Comparison of ENCODE assay signal across 9 cellular contexts in genomic region chr3:149009732-149010131, GRCh38. TPM values are rescaled to one million over a fixed set of nuclear protein-coding genes. Genes with fewer than 3 reads are reported as not detected.
DNase-seq lines count a peak whose midpoint lies in the region; ATAC-seq and TF ChIP-seq lines count a peak whose summit lies in the region.
"Had no signal": no experiment of that assay in that cellular context is flagged by ENCODE, and none has a peak within 500 bp of the region (broad histone marks: within the 10 kb centered on the region; RNA-seq: fewer than 3 reads in every experiment).

No MANE protein-coding gene starts in this region.

- H4K8ac ChIP-seq in H9 (replicated peaks; ENCODE audit: insufficient read length, low read depth, low read length): no peak overlapping the region

- H3K4me1 ChIP-seq in right atrium auricular region (peaks cover 0 to 20% of the 10 kb centered on the region in 2 donors), thoracic aorta (ENCODE audit: control insufficient read depth in 1 of 2, low read depth in 2 of 2) (peaks cover 29 to 57% of the 10 kb centered on the region in 2 donors), H9 (ENCODE audit: insufficient read depth, low read length) (no peaks in the 10 kb centered on the region)
- H3K4me1 ChIP-seq: foreskin keratinocyte had no signal

- H3K14ac ChIP-seq in H9 (ENCODE audit: insufficient read depth, low read length): no peak overlapping the region

- H4K20me1 ChIP-seq in H9 (ENCODE audit: control insufficient read depth, insufficient read depth, insufficient read length): no peaks in the 10 kb centered on the region

- peaks cover 22% of the 10 kb centered on the region for H3K4me1 Mint-ChIP-seq in activated T-helper 2 cell treated with anti-CD3 and anti-CD28 coated beads, Interferon-gamma antibody, Interleukin-2, Interleukin-4, amounts not matched to agents 10 μg/mL and 5 μg/mL and 100 μg/mL, durations not matched to agents 14 hours and 24 hours and 36 hours (ENCODE audit: low read depth)
- peaks cover 8 to 9% of the 10 kb centered on the region in 2 experiments for H3K4me1 Mint-ChIP-seq in H9

- peak overlapping the region; percentile 67 for H3K27ac Mint-ChIP-seq in activated T-helper 2 cell treated with anti-CD3 and anti-CD28 coated beads, Interferon-gamma antibody, Interleukin-2, Interleukin-4, amounts not matched to agents 10 μg/mL and 5 μg/mL and 100 μg/mL, durations not matched to agents 14 hours and 24 hours and 36 hours
- H3K27ac Mint-ChIP-seq in H9: no peak overlapping the region; a peak in 1 of 7 replicates

- no peaks in the 10 kb centered on the region for H3K27me3 Mint-ChIP-seq in activated T-helper 2 cell treated with anti-CD3 and anti-CD28 coated beads, Interferon-gamma antibody, Interleukin-2, Interleukin-4, amounts not matched to agents 10 μg/mL and 5 μg/mL and 100 μg/mL, durations not matched to agents 14 hours and 24 hours and 36 hours (ENCODE audit: low read depth)
- no peaks in the 10 kb centered on the region for H3K27me3 Mint-ChIP-seq in H9 (ENCODE audit: low read depth)

- no peak overlapping the region for H3K56ac ChIP-seq in H9 (ENCODE audit: insufficient read length, low read depth, low read length)

- H3K9me3 ChIP-seq in right atrium auricular region: no peaks in the 10 kb centered on the region
- H3K9me3 ChIP-seq in thoracic aorta: no peaks in the 10 kb centered on the region
- H3K9me3 ChIP-seq in H9 (ENCODE audit: control insufficient read depth, low read depth, low read length): no peaks in the 10 kb centered on the region

- no peak overlapping the region for H3K18ac ChIP-seq in H9 (ENCODE audit: insufficient read length, low read depth, low read length)

- H3K27me3 ChIP-seq in right atrium auricular region: no peaks in the 10 kb centered on the region
- no peaks in the 10 kb centered on the region for H3K27me3 ChIP-seq in thoracic aorta (replicated peaks; ENCODE audit: insufficient read depth)
- no peaks in the 10 kb centered on the region for H3K27me3 ChIP-seq in H9 (ENCODE audit: insufficient read depth, low read length)
- H3K27me3 ChIP-seq: foreskin keratinocyte had no signal

- H3K4ac ChIP-seq in H9 (ENCODE audit: low read depth, low read length): no peak overlapping the region

- intact Hi-C loops in left cardiac atrium (cut with DNase I): no loop called here
- intact Hi-C loops in activated T-helper 2 cell treated with anti-CD3 and anti-CD28 coated beads, Interferon-gamma antibody, Interleukin-2, Interleukin-4, amounts not matched to agents 10 μg/mL and 5 μg/mL and 100 μg/mL, durations not matched to agents 14 hours and 24 hours and 36 hours (cut with micrococcal nuclease): loop anchor here (2.0 kb wide), 1 partner anchor 19 kb away; the partner anchor contains the start of gene GYG1

- no peak overlapping the region for H3K27ac ChIP-seq in right atrium auricular region
- peak overlapping the region; percentile 32 to 81 for H3K27ac ChIP-seq in thoracic aorta
- H3K27ac ChIP-seq in H9 (ENCODE audit: insufficient read length, low read depth, low read length): no peak overlapping the region
- H3K27ac ChIP-seq: foreskin keratinocyte had no signal

- no peak overlapping the region for H2BK20ac ChIP-seq in H9 (ENCODE audit: low read depth, low read length, poor library complexity, severe bottlenecking)

- H3K79me1 ChIP-seq in H9 (ENCODE audit: insufficient read depth, low read depth, low read length, poor library complexity, severe bottlenecking): no peaks in the 10 kb centered on the region

- peaks cover 72% of the 10 kb centered on the region for H3K36me3 ChIP-seq in right atrium auricular region
- H3K36me3 ChIP-seq in thoracic aorta: peaks cover 19% of the 10 kb centered on the region

- DNase-seq in left cardiac atrium (no peak), right atrium auricular region (ENCODE audit: low spot score) (no peak), thoracic aorta (ENCODE audit: low spot score) (no peak), H9 (no peak), T1000 (lab: John Stamatoyannopoulos, UW) (no peak), NCI-H2029 (lab: John Stamatoyannopoulos, UW) (no peak)
- DNase-seq in activated T-helper 2 cell treated with anti-CD3 and anti-CD28 coated beads, Interferon-gamma antibody, Interleukin-2, Interleukin-4, amounts not matched to agents 10 μg/mL and 5 μg/mL and 100 μg/mL, durations not matched to agents 14 hours and 24 hours and 36 hours (ENCODE audit: low spot score): peak; percentile 30
- DNase-seq: foreskin keratinocyte had no signal

- WGBS in H9 (ENCODE audit: extremely low coverage, insufficient read length, low lambda C conversion rate): no CpG with 5 or more reads among the region's 2 CpGs

- H2BK120ac ChIP-seq in H9 (ENCODE audit: low read depth, low read length, poor library complexity, severe bottlenecking): no peak overlapping the region

- peaks cover 57% of the 10 kb centered on the region for H3K36me3 Mint-ChIP-seq in activated T-helper 2 cell treated with anti-CD3 and anti-CD28 coated beads, Interferon-gamma antibody, Interleukin-2, Interleukin-4, amounts not matched to agents 10 μg/mL and 5 μg/mL and 100 μg/mL, durations not matched to agents 14 hours and 24 hours and 36 hours (ENCODE audit: low read depth)
- peaks cover 4 to 37% (median 23%) of the 10 kb centered on the region in 3 experiments for H3K36me3 Mint-ChIP-seq in H9 (ENCODE audit: insufficient read depth in 1 of 3, low read depth in 3 of 3)

- H2BK15ac ChIP-seq in H9 (ENCODE audit: low read depth, low read length): no peak overlapping the region; the same call in 1 of the 2 replicates

- no peaks in the 10 kb centered on the region for H3K79me2 ChIP-seq in H9 (ENCODE audit: insufficient read depth, low read length)

- H3K4me3 Mint-ChIP-seq in activated T-helper 2 cell treated with anti-CD3 and anti-CD28 coated beads, Interferon-gamma antibody, Interleukin-2, Interleukin-4, amounts not matched to agents 10 μg/mL and 5 μg/mL and 100 μg/mL, durations not matched to agents 14 hours and 24 hours and 36 hours (ENCODE audit: low read depth): no peak overlapping the region
- H3K4me3 Mint-ChIP-seq in H9: no peak overlapping the region

- H2AFZ ChIP-seq in H9 (ENCODE audit: low read length): no peak overlapping the region

- peak; percentile 43 to 77 for ATAC-seq in left cardiac atrium
- peak; percentile 88 for ATAC-seq in HG03159 (IDR thresholded peaks at IDR 0.05; ENCODE audit: unreplicated experiment)
- ATAC-seq in thoracic aorta (ENCODE audit: insufficient number of reproducible peaks, low FRiP score, low read depth): no peak
- ATAC-seq: foreskin keratinocyte had no signal

- no peak overlapping the region for H2AK5ac ChIP-seq in H9 (ENCODE audit: insufficient read length, low read length)

- H4K5ac ChIP-seq in H9 (ENCODE audit: insufficient read length, low read depth, low read length): no peak overlapping the region

- H3K23ac ChIP-seq in H9 (ENCODE audit: insufficient read length, low read depth, low read length): no peak overlapping the region

- no peak overlapping the region for H3K4me2 ChIP-seq in H9 (ENCODE audit: insufficient read depth, insufficient read length, low read length)

- no peak overlapping the region for H2BK5ac ChIP-seq in H9 (ENCODE audit: insufficient read length, low read length)

- H4K91ac ChIP-seq in H9 (ENCODE audit: insufficient read length, low read depth, low read length): no peak overlapping the region

- no peak overlapping the region for H2BK12ac ChIP-seq in H9 (ENCODE audit: insufficient read length, low read depth, low read length)

- no peaks in the 10 kb centered on the region for H3K9me3 Mint-ChIP-seq in activated T-helper 2 cell treated with anti-CD3 and anti-CD28 coated beads, Interferon-gamma antibody, Interleukin-2, Interleukin-4, amounts not matched to agents 10 μg/mL and 5 μg/mL and 100 μg/mL, durations not matched to agents 14 hours and 24 hours and 36 hours
- no peaks in the 10 kb centered on the region for H3K9me3 Mint-ChIP-seq in H9

- H3K9ac ChIP-seq in H9 (ENCODE audit: extremely low read depth, insufficient read length, low read length): no peak overlapping the region

- no peak for TF ChIP-seq CTCF in right atrium auricular region (IDR thresholded peaks at IDR 0.05)
- no peak for TF ChIP-seq CTCF in thoracic aorta (IDR thresholded peaks at IDR 0.05)
- no peak for TF ChIP-seq CTCF in H9 (conservative IDR thresholded peaks at IDR 0.05)

- no peak overlapping the region for H3T11ph ChIP-seq in H9 (ENCODE audit: low read length)

- H3K4me3 ChIP-seq in right atrium auricular region (no peak overlapping the region), thoracic aorta (no peak overlapping the region)

- no peaks in the 10 kb centered on the region for H3K23me2 ChIP-seq in H9 (ENCODE audit: insufficient read length, low read depth, low read length, poor library complexity, severe bottlenecking)

RNA-seq across cellular contexts. Expression of gene GYG1, which starts 18.4 kb away (rescaled TPM):
- 100 to 1,000 TPM; 104 to 125 TPM for total RNA-seq in left cardiac atrium
- 10 to 100 TPM; 67.9 to 70.7 TPM for total RNA-seq in right atrium auricular region
- total RNA-seq in activated T-helper 2 cell treated with anti-CD3 and anti-CD28 coated beads, Interferon-gamma antibody, Interleukin-2, Interleukin-4, amounts not matched to agents 10 μg/mL and 5 μg/mL and 100 μg/mL, durations not matched to agents 14 hours and 24 hours and 36 hours: 25.2 and 25.3 TPM in 2 replicates
- 10 to 100 TPM; 72.6 to 89.5 TPM for total RNA-seq in thoracic aorta
- total RNA-seq in H9 (2021): 31.5 and 32.0 TPM in 2 replicates

Comparison
In these comparisons a context has a peak if more than half of its experiments do, and no peak if none do; other contexts are left out.
1. H3K27ac ChIP-seq: peak in thoracic aorta (2 of 2); none in right atrium auricular region (0 of 2) and H9 (single experiment).